Comparison of ENCODE assay signal across 1 cellular context in the genomic region with DNA sequence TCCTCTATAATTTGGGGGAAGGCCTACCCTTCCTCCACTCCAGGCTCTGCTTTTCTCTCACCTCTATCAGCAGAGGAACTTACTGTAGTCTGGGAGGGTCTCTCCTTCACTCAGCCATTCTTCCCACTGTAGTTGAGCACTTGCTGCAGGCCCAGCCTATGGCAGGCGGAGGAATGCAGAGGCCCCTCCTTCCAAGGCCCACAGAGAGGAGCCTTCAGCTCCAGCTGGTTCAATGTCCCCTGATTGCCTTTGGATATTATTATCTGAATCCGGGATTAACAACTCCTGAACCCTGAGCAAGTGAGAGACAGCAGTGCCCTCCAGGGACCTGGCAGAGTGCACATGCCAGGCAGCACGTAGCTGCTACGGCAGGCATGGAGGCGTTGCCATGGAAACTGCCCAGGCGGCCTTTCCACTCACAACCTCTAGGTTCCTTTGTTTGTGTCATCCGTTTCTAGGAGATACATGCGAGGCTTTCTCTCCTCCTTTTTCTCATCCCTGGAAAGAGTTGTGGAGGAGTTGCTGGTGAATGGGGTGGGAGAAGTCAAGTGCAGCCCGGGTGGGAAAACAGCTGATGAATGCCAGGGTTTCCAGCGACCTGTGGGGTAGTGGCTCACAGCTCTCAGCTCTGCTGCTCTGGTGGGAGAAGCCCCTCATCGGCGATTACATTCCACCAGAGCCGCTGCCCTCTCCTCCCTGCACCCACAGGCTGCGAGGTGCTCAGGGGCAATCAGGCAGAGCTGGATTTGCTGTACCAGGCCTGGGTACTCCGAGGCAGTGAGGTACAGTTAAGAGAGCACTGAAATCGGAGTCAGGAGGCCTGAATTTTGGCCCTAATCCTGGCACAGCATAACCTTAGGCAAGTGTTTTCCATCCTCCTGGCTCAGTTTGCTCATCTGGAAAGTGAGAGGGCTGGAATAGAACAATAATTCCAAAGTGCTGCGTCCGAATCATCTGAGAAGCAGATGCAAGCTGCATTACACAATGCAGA.
TF ChIP-seq lines count a peak whose summit lies in the region.

No MANE protein-coding gene starts in this region.

TF ChIP-seq in HepG2, 621 proteins besides CTCF, POLR2A, EP300 and RAD21 (continued from another document and continues in another):
- TF ChIP-seq ZNF407 (CRISPR knock-in tag; IDR thresholded peaks at IDR 0.05; ENCODE audit: not compliant biosample characterization) (peak; percentile 36), ARHGAP35 (CRISPR knock-in tag; IDR thresholded peaks at IDR 0.05; ENCODE audit: borderline replicate concordance) (no peak), HNRNPLL (IDR thresholded peaks at IDR 0.05; ENCODE audit: low read depth, low read length, poor library complexity, severe bottlenecking) (peak; percentile 57), PAWR (CRISPR knock-in tag; IDR thresholded peaks at IDR 0.05; ENCODE audit: borderline replicate concordance) (no peak), CC2D1A (CRISPR knock-in tag; IDR thresholded peaks at IDR 0.05) (no peak), GTF3A (CRISPR knock-in tag; conservative IDR thresholded peaks at IDR 0.05) (no peak), ZNF614 (CRISPR knock-in tag; IDR thresholded peaks at IDR 0.05; ENCODE audit: borderline replicate concordance) (no peak), JUNB (CRISPR knock-in tag; IDR thresholded peaks at IDR 0.05; ENCODE audit: borderline replicate concordance) (no peak), KLF9 (CRISPR knock-in tag; IDR thresholded peaks at IDR 0.05; ENCODE audit: low read depth) (no peak), TBX2 (CRISPR knock-in tag; IDR thresholded peaks at IDR 0.05; ENCODE audit: borderline replicate concordance) (peak; percentile 53; the same call in 1 of the 2 replicates), ZNF547 (CRISPR knock-in tag; IDR thresholded peaks at IDR 0.05) (no peak), YEATS2 (CRISPR knock-in tag; IDR thresholded peaks at IDR 0.05; ENCODE audit: borderline replicate concordance) (peak; percentile 51; the same call in 1 of the 2 replicates), MED1 (CRISPR knock-in tag; IDR thresholded peaks at IDR 0.05) (peak; percentile 87), STAG1 (CRISPR knock-in tag; IDR thresholded peaks at IDR 0.05) (peak; percentile 17; the same call in 1 of the 2 replicates), EEA1 (CRISPR knock-in tag; IDR thresholded peaks at IDR 0.05; ENCODE audit: borderline replicate concordance) (no peak), KLF15 (CRISPR knock-in tag; IDR thresholded peaks at IDR 0.05; ENCODE audit: borderline replicate concordance) (no peak), SP1 (IDR thresholded peaks at IDR 0.05) (no peak), SP1 (CRISPR knock-in tag; IDR thresholded peaks at IDR 0.05) (no peak), ZFP82 (CRISPR knock-in tag; IDR thresholded peaks at IDR 0.05; ENCODE audit: borderline replicate concordance) (no peak), FOSL2 (CRISPR knock-in tag; IDR thresholded peaks at IDR 0.05) (no peak), HMG20A (CRISPR knock-in tag; IDR thresholded peaks at IDR 0.05; ENCODE audit: borderline replicate concordance) (0 out of 2 replicates have a peak, but pooled peaks have one; percentile 11), ZNF367 (CRISPR knock-in tag; IDR thresholded peaks at IDR 0.05; ENCODE audit: borderline replicate concordance) (no peak), ZSCAN31 (CRISPR knock-in tag; IDR thresholded peaks at IDR 0.05; ENCODE audit: low read depth) (no peak), CERS6 (CRISPR knock-in tag; IDR thresholded peaks at IDR 0.05) (no peak), FOXO4 (CRISPR knock-in tag; conservative IDR thresholded peaks at IDR 0.05) (no peak), KAT8 (CRISPR knock-in tag; IDR thresholded peaks at IDR 0.05) (no peak), GTF2F1 (IDR thresholded peaks at IDR 0.05; ENCODE audit: low read length) (no peak), ZSCAN12 (CRISPR knock-in tag; IDR thresholded peaks at IDR 0.05) (no peak), RCOR2 (CRISPR knock-in tag; IDR thresholded peaks at IDR 0.05) (no peak), ZNF253 (CRISPR knock-in tag; IDR thresholded peaks at IDR 0.05; ENCODE audit: borderline replicate concordance) (no peak), ZNF7 (CRISPR knock-in tag; IDR thresholded peaks at IDR 0.05) (no peak), RFX5 (IDR thresholded peaks at IDR 0.05; ENCODE audit: low read depth, low read length) (peak; percentile 94), PITX1 (CRISPR knock-in tag; IDR thresholded peaks at IDR 0.05) (peak; percentile 87)
- TF ChIP-seq, protein P1, sequence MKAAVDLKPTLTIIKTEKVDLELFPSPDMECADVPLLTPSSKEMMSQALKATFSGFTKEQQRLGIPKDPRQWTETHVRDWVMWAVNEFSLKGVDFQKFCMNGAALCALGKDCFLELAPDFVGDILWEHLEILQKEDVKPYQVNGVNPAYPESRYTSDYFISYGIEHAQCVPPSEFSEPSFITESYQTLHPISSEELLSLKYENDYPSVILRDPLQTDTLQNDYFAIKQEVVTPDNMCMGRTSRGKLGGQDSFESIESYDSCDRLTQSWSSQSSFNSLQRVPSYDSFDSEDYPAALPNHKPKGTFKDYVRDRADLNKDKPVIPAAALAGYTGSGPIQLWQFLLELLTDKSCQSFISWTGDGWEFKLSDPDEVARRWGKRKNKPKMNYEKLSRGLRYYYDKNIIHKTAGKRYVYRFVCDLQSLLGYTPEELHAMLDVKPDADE (CRISPR knock-in tag; IDR thresholded peaks at IDR 0.05) = no peak
- TF ChIP-seq, protein P2, sequence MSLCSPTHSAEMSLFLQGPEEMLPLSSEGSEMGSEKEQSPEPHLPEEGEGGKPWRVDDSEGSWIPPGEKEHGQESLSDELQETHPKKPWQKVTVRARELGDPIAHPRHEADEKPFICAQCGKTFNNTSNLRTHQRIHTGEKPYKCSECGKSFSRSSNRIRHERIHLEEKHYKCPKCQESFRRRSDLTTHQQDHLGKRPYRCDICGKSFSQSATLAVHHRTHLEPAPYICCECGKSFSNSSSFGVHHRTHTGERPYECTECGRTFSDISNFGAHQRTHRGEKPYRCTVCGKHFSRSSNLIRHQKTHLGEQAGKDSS (CRISPR knock-in tag; IDR thresholded peaks at IDR 0.05; ENCODE audit: borderline replicate concordance, low read depth) = peak; percentile 99
- TF ChIP-seq, protein P3, sequence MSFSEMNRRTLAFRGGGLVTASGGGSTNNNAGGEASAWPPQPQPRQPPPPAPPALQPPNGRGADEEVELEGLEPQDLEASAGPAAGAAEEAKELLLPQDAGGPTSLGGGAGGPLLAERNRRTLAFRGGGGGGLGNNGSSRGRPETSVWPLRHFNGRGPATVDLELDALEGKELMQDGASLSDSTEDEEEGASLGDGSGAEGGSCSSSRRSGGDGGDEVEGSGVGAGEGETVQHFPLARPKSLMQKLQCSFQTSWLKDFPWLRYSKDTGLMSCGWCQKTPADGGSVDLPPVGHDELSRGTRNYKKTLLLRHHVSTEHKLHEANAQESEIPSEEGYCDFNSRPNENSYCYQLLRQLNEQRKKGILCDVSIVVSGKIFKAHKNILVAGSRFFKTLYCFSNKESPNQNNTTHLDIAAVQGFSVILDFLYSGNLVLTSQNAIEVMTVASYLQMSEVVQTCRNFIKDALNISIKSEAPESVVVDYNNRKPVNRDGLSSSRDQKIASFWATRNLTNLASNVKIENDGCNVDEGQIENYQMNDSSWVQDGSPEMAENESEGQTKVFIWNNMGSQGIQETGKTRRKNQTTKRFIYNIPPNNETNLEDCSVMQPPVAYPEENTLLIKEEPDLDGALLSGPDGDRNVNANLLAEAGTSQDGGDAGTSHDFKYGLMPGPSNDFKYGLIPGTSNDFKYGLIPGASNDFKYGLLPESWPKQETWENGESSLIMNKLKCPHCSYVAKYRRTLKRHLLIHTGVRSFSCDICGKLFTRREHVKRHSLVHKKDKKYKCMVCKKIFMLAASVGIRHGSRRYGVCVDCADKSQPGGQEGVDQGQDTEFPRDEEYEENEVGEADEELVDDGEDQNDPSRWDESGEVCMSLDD (CRISPR knock-in tag; IDR thresholded peaks at IDR 0.05; ENCODE audit: borderline replicate concordance) = no peak
- TF ChIP-seq, protein P4, sequence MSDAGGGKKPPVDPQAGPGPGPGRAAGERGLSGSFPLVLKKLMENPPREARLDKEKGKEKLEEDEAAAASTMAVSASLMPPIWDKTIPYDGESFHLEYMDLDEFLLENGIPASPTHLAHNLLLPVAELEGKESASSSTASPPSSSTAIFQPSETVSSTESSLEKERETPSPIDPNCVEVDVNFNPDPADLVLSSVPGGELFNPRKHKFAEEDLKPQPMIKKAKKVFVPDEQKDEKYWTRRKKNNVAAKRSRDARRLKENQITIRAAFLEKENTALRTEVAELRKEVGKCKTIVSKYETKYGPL (CRISPR knock-in tag; IDR thresholded peaks at IDR 0.05) = no peak
- TF ChIP-seq, protein P5, sequence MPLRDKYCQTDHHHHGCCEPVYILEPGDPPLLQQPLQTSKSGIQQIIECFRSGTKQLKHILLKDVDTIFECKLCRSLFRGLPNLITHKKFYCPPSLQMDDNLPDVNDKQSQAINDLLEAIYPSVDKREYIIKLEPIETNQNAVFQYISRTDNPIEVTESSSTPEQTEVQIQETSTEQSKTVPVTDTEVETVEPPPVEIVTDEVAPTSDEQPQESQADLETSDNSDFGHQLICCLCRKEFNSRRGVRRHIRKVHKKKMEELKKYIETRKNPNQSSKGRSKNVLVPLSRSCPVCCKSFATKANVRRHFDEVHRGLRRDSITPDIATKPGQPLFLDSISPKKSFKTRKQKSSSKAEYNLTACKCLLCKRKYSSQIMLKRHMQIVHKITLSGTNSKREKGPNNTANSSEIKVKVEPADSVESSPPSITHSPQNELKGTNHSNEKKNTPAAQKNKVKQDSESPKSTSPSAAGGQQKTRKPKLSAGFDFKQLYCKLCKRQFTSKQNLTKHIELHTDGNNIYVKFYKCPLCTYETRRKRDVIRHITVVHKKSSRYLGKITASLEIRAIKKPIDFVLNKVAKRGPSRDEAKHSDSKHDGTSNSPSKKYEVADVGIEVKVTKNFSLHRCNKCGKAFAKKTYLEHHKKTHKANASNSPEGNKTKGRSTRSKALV (CRISPR knock-in tag; IDR thresholded peaks at IDR 0.05) = no peak
- TF ChIP-seq, protein P6, sequence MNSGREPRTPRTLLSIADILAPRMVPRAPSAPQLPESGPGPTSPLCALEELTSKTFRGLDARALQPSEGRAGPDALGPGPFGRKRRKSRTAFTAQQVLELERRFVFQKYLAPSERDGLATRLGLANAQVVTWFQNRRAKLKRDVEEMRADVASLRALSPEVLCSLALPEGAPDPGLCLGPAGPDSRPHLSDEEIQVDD (CRISPR knock-in tag; IDR thresholded peaks at IDR 0.05; ENCODE audit: borderline replicate concordance) = no peak
